ENCODE assay signal across 8 cellular contexts in genomic region chr19:41883821-41884733, GRCh38. TPM values are rescaled to one million over a fixed set of nuclear protein-coding genes. Genes with fewer than 3 reads are reported as not detected.
DNase-seq lines count a peak whose midpoint lies in the region; ATAC-seq and TF ChIP-seq lines count a peak whose summit lies in the region.

No MANE protein-coding gene starts in this region.

- peak; percentile 92 to 99 (median 94) for DNase-seq in NCI-H1417 (lab: John Stamatoyannopoulos, UW)
- DNase-seq in SW480 (ENCODE audit: low spot score): peak; percentile 99
- peak; percentile 93 to 97 (median 95) for DNase-seq in adrenal gland
- peak; percentile 93 to 98 (median 96) for DNase-seq in heart left ventricle
- DNase-seq in posterior cingulate gyrus: peak; percentile 90 to 100 (median 96)
- peak; percentile 97 to 98 for DNase-seq in upper lobe of left lung

- peaks cover 0 to 9% of the 10 kb centered on the region in 2 donors for H3K36me3 ChIP-seq in adrenal gland (replicated peaks in 1 of 2)
- H3K36me3 ChIP-seq in heart left ventricle: peaks cover 0 to 16% (median 3%) of the 10 kb centered on the region in 9 donors
- H3K36me3 ChIP-seq in upper lobe of left lung: peaks cover 0 to 13% (median 8%) of the 10 kb centered on the region in 4 donors

- intact Hi-C loops in adrenal gland (cut with DNase I) (loop anchor here in 1 of 2 donors (10.0 kb wide), 1 partner anchor 51 kb away; no protein-coding TSS in a partner anchor), heart left ventricle (cut with DNase I) (loop anchor here in 4 of 10 donors (1.0 to 5.0 kb wide), 5 partner anchors 25 to 193 kb away; partner anchors contain the start of genes RABAC1 (in 2 of the 4) and ZNF574 (in 1 of the 4)), posterior cingulate gyrus (cut with DNase I) (loop anchor here (1.0 kb wide), 1 partner anchor 24 kb away; the partner anchor contains the start of gene RPS19)

- 1 to 3% (median 1%) methylated on average over 35 to 66 of the region's 66 CpGs for WGBS in adrenal gland, 4 donors
- WGBS in heart left ventricle, 4 donors: 0 to 1% (median 1%) methylated on average over 22 to 66 of the region's 66 CpGs
- WGBS in upper lobe of left lung, 2 donors: 1% methylated on average over 16 to 53 of the region's 66 CpGs

- no peak for TF ChIP-seq EP300 in upper lobe of left lung (IDR thresholded peaks at IDR 0.05)

- TF ChIP-seq CTCF in GM12875 (IDR thresholded peaks at IDR 0.05; ENCODE audit: borderline replicate concordance, insufficient read depth, low read depth, low read length): no peak
- TF ChIP-seq CTCF in adrenal gland (IDR thresholded peaks at IDR 0.05): peak in 1 of 6 experiments; percentile 15
- peak in 4 of 12 donors; percentile 13 to 43 (median 38) for TF ChIP-seq CTCF in heart left ventricle (IDR thresholded peaks at IDR 0.05)
- TF ChIP-seq CTCF in upper lobe of left lung (IDR thresholded peaks at IDR 0.05): peak in 3 of 6 experiments; percentile 7 to 28 (median 17)

- no peaks in the 10 kb centered on the region for H3K27me3 ChIP-seq in adrenal gland
- no peaks in the 10 kb centered on the region for H3K27me3 ChIP-seq in heart left ventricle
- H3K27me3 ChIP-seq in upper lobe of left lung: no peaks in the 10 kb centered on the region

- H3K4me1 ChIP-seq in adrenal gland (replicated peaks in 1 of 2) (peaks cover 0 to 13% of the 10 kb centered on the region in 2 donors), heart left ventricle (peaks cover 0 to 51% (median 32%) of the 10 kb centered on the region in 12 donors), upper lobe of left lung (peaks cover 48 to 67% (median 52%) of the 10 kb centered on the region in 4 donors)

- peak; percentile 60 to 94 for TF ChIP-seq POLR2A in adrenal gland (IDR thresholded peaks at IDR 0.05)
- TF ChIP-seq POLR2A in heart left ventricle (IDR thresholded peaks at IDR 0.05): peak in 1 of 2 donors; percentile 63
- peak in 2 of 4 donors; percentile 36 to 81 for TF ChIP-seq POLR2A in upper lobe of left lung (IDR thresholded peaks at IDR 0.05)

- ATAC-seq in HG02759 (IDR thresholded peaks at IDR 0.05; ENCODE audit: unreplicated experiment) (peak; percentile 79), heart left ventricle (peak; percentile 97 to 99 (median 98)), upper lobe of left lung (ENCODE audit: low FRiP score in 2 of 2) (peak; percentile 96 to 97)

- no peaks in the 10 kb centered on the region for H3K9me3 ChIP-seq in adrenal gland (replicated peaks in 1 of 3)
- no peaks in the 10 kb centered on the region for H3K9me3 ChIP-seq in heart left ventricle
- no peaks in the 10 kb centered on the region for H3K9me3 ChIP-seq in upper lobe of left lung

- H3K4me3 ChIP-seq in GM12875 (ENCODE audit: low read depth, low read length) (peak overlapping the region; percentile 70), adrenal gland (peak overlapping the region; percentile 43 to 95 (median 80)), heart left ventricle (peak overlapping the region; percentile 45 to 99 (median 92)), upper lobe of left lung (peak overlapping the region; percentile 76 to 100 (median 96))

- peak overlapping the region in 4 of 5 donors; percentile 67 to 90 (median 76) for H3K27ac ChIP-seq in adrenal gland
- H3K27ac ChIP-seq in heart left ventricle: peak overlapping the region; percentile 83 to 98 (median 93)
- peak overlapping the region; percentile 92 to 98 (median 96) for H3K27ac ChIP-seq in upper lobe of left lung

RNA-seq across cellular contexts. Expression of gene ARHGEF1, which starts 1.1 kb away (rescaled TPM):
- 10 to 100 TPM; 27.9 to 86.9 (median 54.1) TPM for total RNA-seq in adrenal gland
- 100 to 1,000 TPM in 2 of 3 donors, 1 to 10 TPM in 1; 7.3 to 443 (median 196) TPM for polyA plus RNA-seq in adrenal gland
- 10 to 100 TPM; 22.8 to 89.2 (median 27.2) TPM for total RNA-seq in heart left ventricle
- polyA plus RNA-seq in heart left ventricle: 10 to 100 TPM; 32.1 to 44.1 TPM
- total RNA-seq in upper lobe of left lung: 100 to 1,000 TPM; 115 to 731 (median 233) TPM

RNA-seq across cellular contexts. Expression of gene CD79A, which starts 7.0 kb away (rescaled TPM):
- total RNA-seq in adrenal gland (1 to 10 TPM in 1 of 8 donors, under 1 TPM in 4, not detected in 3; 0.36 to 1.0 (median 0.50) TPM), heart left ventricle (under 1 TPM in 3 of 9 donors, not detected in 6; 0.37 to 0.88 (median 0.45) TPM), upper lobe of left lung (1 to 10 TPM in 4 of 6 donors, under 1 TPM in 1, not detected in 1; 0.76 to 4.7 (median 4.1) TPM)
- polyA plus RNA-seq in adrenal gland (1 to 10 TPM in 2 of 3 donors, under 1 TPM in 1; 0.37 to 6.2 (median 1.3) TPM), heart left ventricle (under 1 TPM in 1 of 2 donors, not detected in 1; 0.51 TPM)

RNA-seq across cellular contexts. Expression of gene RPS19, which starts 24.0 kb away (rescaled TPM):
- total RNA-seq in adrenal gland: 1,000 to 10,000 TPM in 5 of 8 donors, 100 to 1,000 TPM in 3; 418 to 1,831 (median 1,225) TPM
- polyA plus RNA-seq in adrenal gland: 1,000 to 10,000 TPM in 2 of 3 donors, 100 to 1,000 TPM in 1; 534 to 3,405 (median 2,394) TPM
- 1,000 to 10,000 TPM in 1 of 9 donors, 100 to 1,000 TPM in 8; 161 to 1,072 (median 585) TPM for total RNA-seq in heart left ventricle
- polyA plus RNA-seq in heart left ventricle: 1,000 to 10,000 TPM in 1 of 2 donors, 100 to 1,000 TPM in 1; 840 to 1,676 TPM
- 1,000 to 10,000 TPM in 5 of 6 donors, 100 to 1,000 TPM in 1; 677 to 2,013 (median 1,382) TPM for total RNA-seq in upper lobe of left lung

RNA-seq across cellular contexts. Expression of gene DMRTC2, which starts 39.2 kb away (rescaled TPM):
- total RNA-seq in adrenal gland (not detected), heart left ventricle (not detected), upper lobe of left lung (not detected)
- polyA plus RNA-seq in adrenal gland (not detected), heart left ventricle (not detected)

RNA-seq across cellular contexts. Expression of gene LYPD4, which starts 39.6 kb away (rescaled TPM):
- not detected for total RNA-seq in adrenal gland
- polyA plus RNA-seq in adrenal gland: under 1 TPM in 1 of 3 donors, not detected in 2; 0.08 TPM
- total RNA-seq in heart left ventricle: not detected
- not detected for polyA plus RNA-seq in heart left ventricle
- not detected for total RNA-seq in upper lobe of left lung

Comparison
In these comparisons a context has a peak if more than half of its experiments do, and no peak if none do; other contexts are left out.
1. Peak in every context shown above with its lines: DNase-seq, ATAC-seq, H3K4me3 ChIP-seq and H3K27ac ChIP-seq.